In the genomic region with DNA sequence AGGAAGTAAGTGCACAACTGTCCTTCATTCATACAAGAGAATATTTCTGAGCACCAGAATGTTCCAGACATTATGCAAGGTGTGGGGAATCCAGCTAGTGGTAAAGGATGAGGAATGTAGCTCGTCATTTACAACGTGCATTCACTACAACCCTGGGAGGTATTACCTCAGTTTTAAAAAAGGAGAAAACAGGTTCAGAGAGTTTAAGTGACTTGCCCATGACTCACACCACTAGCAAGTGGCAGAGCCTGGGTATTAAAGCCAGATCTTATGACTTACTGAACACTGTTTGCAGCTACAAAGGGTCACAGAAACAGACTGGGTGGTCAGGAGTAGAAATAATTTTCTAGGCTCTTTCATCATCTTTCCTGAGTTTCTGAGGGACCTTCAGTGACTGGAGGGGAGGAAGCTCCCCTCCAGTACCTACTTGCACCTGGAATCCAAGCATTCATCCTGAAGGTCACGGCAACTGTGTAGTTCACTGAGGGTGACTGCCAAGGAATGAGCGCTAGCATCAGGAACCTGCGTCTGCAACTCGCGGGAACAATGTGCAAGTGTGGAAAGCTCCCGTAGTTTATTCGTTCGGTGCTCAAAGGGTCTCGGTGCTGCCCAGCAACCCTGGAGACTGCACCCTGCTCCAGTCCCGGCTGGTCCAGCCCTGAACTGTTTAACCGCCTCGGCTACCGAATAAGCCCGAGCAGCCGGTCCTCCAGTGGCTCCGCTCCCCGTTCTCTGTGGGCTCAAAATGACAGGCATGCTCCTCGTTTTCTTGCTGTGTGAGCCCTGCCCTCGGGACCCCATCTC, we compare ENCODE assay signal across 9 cellular contexts. TPM values are rescaled to one million over a fixed set of nuclear protein-coding genes. Genes with fewer than 3 reads are reported as not detected.
DNase-seq lines count a peak whose midpoint lies in the region; ATAC-seq, FAIRE-seq and TF ChIP-seq lines count a peak whose summit lies in the region.
"Had no signal": no experiment of that assay in that cellular context is flagged by ENCODE, and none has a peak within 500 bp of the region (broad histone marks: within the 10 kb centered on the region; RNA-seq: fewer than 3 reads in every experiment).

No MANE protein-coding gene starts in this region.

- no peaks in the 10 kb centered on the region for H3K9me3 Mint-ChIP-seq in activated CD8-positive, alpha-beta memory T cell treated with anti-CD3 and anti-CD28 coated beads, Interleukin-2, amount 10 ng/mL, durations not matched to agents 7 days and 5 days (ENCODE audit: low read depth)

- H3K36me3 ChIP-seq in endothelial cell of umbilical vein (ENCODE audit: control insufficient read depth in 2 of 2, extremely low read depth in 1 of 2, insufficient read depth in 2 of 2, low read length in 2 of 2) (peaks cover 3 to 8% of the 10 kb centered on the region in 2 experiments), muscle layer of colon (ENCODE audit: insufficient read depth, low read length) (peaks cover 26% of the 10 kb centered on the region)

- intact Hi-C loops in endothelial cell of umbilical vein (cut with micrococcal nuclease) = loop anchor here (1.0 to 2.0 kb wide), 4 partner anchors 45 to 200 kb away; partner anchors contain the start of genes IFT172, NRBP1 and ZNF512

- no peaks in the 10 kb centered on the region for H3K9me1 ChIP-seq in endothelial cell of umbilical vein (replicated peaks; ENCODE audit: control insufficient read depth, extremely low read depth, insufficient read depth, low read length)

- H3K4me3 ChIP-seq in endothelial cell of umbilical vein (replicated peaks in 1 of 3; ENCODE audit: insufficient read depth in 1 of 3, low read depth in 1 of 3, low read length in 3 of 3) = peak overlapping the region; percentile 9 to 98 (median 98)
- H3K4me3 ChIP-seq in muscle layer of colon (ENCODE audit: low read depth in 1 of 2, low read length in 2 of 2) = peak overlapping the region; percentile 60 to 99

- DNase-seq in activated CD8-positive, alpha-beta memory T cell treated with anti-CD3 and anti-CD28 coated beads, Interleukin-2, amount 10 ng/mL, durations not matched to agents 7 days and 5 days = no peak
- no peak for DNase-seq in activated CD8-positive, alpha-beta memory T cell treated with anti-CD3 and anti-CD28 coated beads, Interleukin-2, amount 50 U/mL, for 48 hours
- DNase-seq in OCI-M1 (lab: John Stamatoyannopoulos, UW) = peak; percentile 37
- DNase-seq in endothelial cell of umbilical vein (ENCODE audit: low read depth, low spot score) = peak; percentile 60
- DNase-seq in NCI-H1436 (lab: John Stamatoyannopoulos, UW) = no peak
- no peak for DNase-seq in SK-N-DZ (ENCODE audit: low spot score)

- H3K4me1 Mint-ChIP-seq in activated CD8-positive, alpha-beta memory T cell treated with anti-CD3 and anti-CD28 coated beads, Interleukin-2, amount 10 ng/mL, durations not matched to agents 7 days and 5 days = peaks cover 38% of the 10 kb centered on the region

- TF ChIP-seq CTCF in endothelial cell of umbilical vein (IDR thresholded peaks at IDR 0.05; ENCODE audit: extremely low read depth in 1 of 2, insufficient read depth in 1 of 2, low read depth in 1 of 2, low read length in 2 of 2) = no peak

- peaks cover 33% of the 10 kb centered on the region for H3K36me3 Mint-ChIP-seq in activated CD8-positive, alpha-beta memory T cell treated with anti-CD3 and anti-CD28 coated beads, Interleukin-2, amount 10 ng/mL, durations not matched to agents 7 days and 5 days

- peak; percentile 63 for FAIRE-seq in endothelial cell of umbilical vein (lab: Jason Lieb, UNC)
- FAIRE-seq: islet of Langerhans had no signal

- peak; percentile 55 for ATAC-seq in activated CD8-positive, alpha-beta memory T cell treated with anti-CD3 and anti-CD28 coated beads, Interleukin-2, amount 10 ng/mL, durations not matched to agents 7 days and 5 days
- peak; percentile 24 for ATAC-seq in HG02798 (IDR thresholded peaks at IDR 0.05; ENCODE audit: poor library complexity, unreplicated experiment)

- CTCF ChIA-PET in activated CD8-positive, alpha-beta memory T cell treated with anti-CD3 and anti-CD28 coated beads, Interleukin-2, amount 10 ng/mL, durations not matched to agents 7 days and 5 days (lab: Charles Lee) = interaction anchor here (1.1 to 1.5 kb wide), 6 partner anchors 11 to 243 kb away, joined by 3 to 9 read pairs (median 4); partner anchors contain the start of gene PPM1G
- CTCF ChIA-PET in endothelial cell of umbilical vein (lab: Charles Lee) = interaction anchor here (1.0 to 2.4 kb wide), 2 partner anchors 10 to 55 kb away, joined by 3 to 14 read pairs; no protein-coding TSS in a partner anchor

- H3K27ac Mint-ChIP-seq in activated CD8-positive, alpha-beta memory T cell treated with anti-CD3 and anti-CD28 coated beads, Interleukin-2, amount 10 ng/mL, durations not matched to agents 7 days and 5 days = no peak overlapping the region

- H3K27ac ChIP-seq in endothelial cell of umbilical vein (ENCODE audit: insufficient read depth, low read depth, low read length) = peak overlapping the region; percentile 69
- peak overlapping the region; percentile 12 for H3K27ac ChIP-seq in muscle layer of colon (ENCODE audit: low read depth, low read length)

- H3K27me3 Mint-ChIP-seq in activated CD8-positive, alpha-beta memory T cell treated with anti-CD3 and anti-CD28 coated beads, Interleukin-2, amount 10 ng/mL, durations not matched to agents 7 days and 5 days = no peaks in the 10 kb centered on the region

- peak overlapping the region; percentile 95 for H2AFZ ChIP-seq in endothelial cell of umbilical vein (ENCODE audit: low read depth, low read length)

- TF ChIP-seq POLR2A in endothelial cell of umbilical vein (IDR thresholded peaks at IDR 0.05; ENCODE audit: low read depth, low read length) = no peak

- peaks cover 10% of the 10 kb centered on the region for H3K79me2 ChIP-seq in endothelial cell of umbilical vein (ENCODE audit: control insufficient read depth, insufficient read depth, low read length)

- no TSS peak for BruUV-seq in endothelial cell of umbilical vein (replicated peaks; lab: Mats Ljungman, UMichigan)

- POLR2A ChIA-PET in endothelial cell of umbilical vein (lab: Charles Lee) = interaction anchor here (0.6 kb wide), 1 partner anchor 21 kb away, joined by 4 read pairs; no protein-coding TSS in a partner anchor

- no peaks in the 10 kb centered on the region for H3K9me3 ChIP-seq in endothelial cell of umbilical vein (replicated peaks; ENCODE audit: control insufficient read depth, insufficient read depth, low read length)
- H3K9me3 ChIP-seq in muscle layer of colon (ENCODE audit: low read length) = no peaks in the 10 kb centered on the region

- no peak overlapping the region for H3K4me3 Mint-ChIP-seq in activated CD8-positive, alpha-beta memory T cell treated with anti-CD3 and anti-CD28 coated beads, Interleukin-2, amount 10 ng/mL, durations not matched to agents 7 days and 5 days

- dilution Hi-C loops in endothelial cell of umbilical vein (cut with MboI; ENCODE audit: extremely low pct_ligation_motif_present, low sequenced_read_pairs) = no loop called here

- H3K4me1 ChIP-seq in endothelial cell of umbilical vein (ENCODE audit: control insufficient read depth, extremely low read depth, insufficient read depth, low read length) (peaks cover 27% of the 10 kb centered on the region), muscle layer of colon (ENCODE audit: insufficient read depth, low read length) (peaks cover 12% of the 10 kb centered on the region)

- H4K20me1 ChIP-seq in endothelial cell of umbilical vein (replicated peaks; ENCODE audit: control insufficient read depth, extremely low read depth, insufficient read depth, low read length) = no peaks in the 10 kb centered on the region

- peak overlapping the region; percentile 99 for H3K4me2 ChIP-seq in endothelial cell of umbilical vein (ENCODE audit: insufficient read depth, low read length)

- H3K9ac ChIP-seq in endothelial cell of umbilical vein (replicated peaks; ENCODE audit: extremely low read depth, insufficient read depth, low read length) = peak overlapping the region; percentile 95
- peak overlapping the region; percentile 82 for H3K9ac ChIP-seq in muscle layer of colon (ENCODE audit: low read length)

- H3K27me3 ChIP-seq in endothelial cell of umbilical vein (ENCODE audit: control insufficient read depth in 2 of 2, insufficient read depth in 2 of 2, low read length in 2 of 2) (no peaks in the 10 kb centered on the region), muscle layer of colon (ENCODE audit: control insufficient read depth in 1 of 2, insufficient read depth in 2 of 2, low read length in 2 of 2) (no peaks in the 10 kb centered on the region)

RNA-seq across cellular contexts. Expression of gene CCDC121, which starts 0.6 kb away (rescaled TPM):
- total RNA-seq in activated CD8-positive, alpha-beta memory T cell treated with anti-CD3 and anti-CD28 coated beads, Interleukin-2, amount 10 ng/mL, durations not matched to agents 7 days and 5 days = 1 to 10 TPM in 1 of 2 experiments, under 1 TPM in 1; 0.98 to 1.5 TPM
- 1.7 and 3.3 TPM in 2 replicates for total RNA-seq in endothelial cell of umbilical vein
- polyA plus RNA-seq in endothelial cell of umbilical vein = 0.92 and 1.2 TPM in 2 replicates
- 1.4 and 1.5 TPM in 2 replicates for polyA plus RNA-seq in endothelial cell of umbilical vein (2011; cell fraction: cytosol; rRNA removed)
- polyA plus RNA-seq in endothelial cell of umbilical vein (2011; cell fraction: nucleus; rRNA removed) = 1.4 and 1.8 TPM in 2 replicates
- polyA plus RNA-seq in endothelial cell of umbilical vein (2012) = 2.2 and 2.7 TPM in 2 replicates
- 0.79 and 0.95 TPM in 2 replicates for polyA minus RNA-seq in endothelial cell of umbilical vein
- 1.0 TPM for polyA minus RNA-seq in endothelial cell of umbilical vein (2011; cell fraction: cytosol; rRNA and poly(A)+ RNA removed)
- 0.96 and 1.0 TPM in 2 replicates for polyA minus RNA-seq in endothelial cell of umbilical vein (2011; cell fraction: nucleus; rRNA and poly(A)+ RNA removed)
- 3.9 and 4.6 TPM in 2 replicates for polyA plus RNA-seq in SK-N-DZ (2014; cell fraction: cytosol; rRNA removed)
- polyA plus RNA-seq in SK-N-DZ (2014; cell fraction: nucleus; rRNA removed) = 3.8 and 4.4 TPM in 2 replicates

RNA-seq across cellular contexts. Expression of gene GPN1, which starts 0.7 kb away (rescaled TPM):
- total RNA-seq in activated CD8-positive, alpha-beta memory T cell treated with anti-CD3 and anti-CD28 coated beads, Interleukin-2, amount 10 ng/mL, durations not matched to agents 7 days and 5 days = 10 to 100 TPM; 36.9 to 50.9 TPM
- 41.5 and 45.5 TPM in 2 replicates for total RNA-seq in endothelial cell of umbilical vein
- polyA plus RNA-seq in endothelial cell of umbilical vein = 33.2 and 35.4 TPM in 2 replicates
- 49.3 and 49.6 TPM in 2 replicates for polyA plus RNA-seq in endothelial cell of umbilical vein (2011; cell fraction: cytosol; rRNA removed)
- polyA plus RNA-seq in endothelial cell of umbilical vein (2011; cell fraction: nucleus; rRNA removed) = 28.9 and 36.3 TPM in 2 replicates
- 56.4 and 68.4 TPM in 2 replicates for polyA plus RNA-seq in endothelial cell of umbilical vein (2012)
- 52.5 and 60.8 TPM in 2 replicates for polyA minus RNA-seq in endothelial cell of umbilical vein
- polyA minus RNA-seq in endothelial cell of umbilical vein (2011; cell fraction: cytosol; rRNA and poly(A)+ RNA removed) = 35.8 TPM
- polyA minus RNA-seq in endothelial cell of umbilical vein (2011; cell fraction: nucleus; rRNA and poly(A)+ RNA removed) = 25.2 and 33.6 TPM in 2 replicates
- polyA plus RNA-seq in SK-N-DZ (2014; cell fraction: cytosol; rRNA removed) = 38.1 and 42.3 TPM in 2 replicates
- polyA plus RNA-seq in SK-N-DZ (2014; cell fraction: nucleus; rRNA removed) = 17.4 and 24.7 TPM in 2 replicates

RNA-seq across cellular contexts. Expression of gene SUPT7L, which starts 35.2 kb away (rescaled TPM):
- total RNA-seq in activated CD8-positive, alpha-beta memory T cell treated with anti-CD3 and anti-CD28 coated beads, Interleukin-2, amount 10 ng/mL, durations not matched to agents 7 days and 5 days = 10 to 100 TPM; 34.8 to 39.7 TPM
- 30.2 and 30.3 TPM in 2 replicates for total RNA-seq in endothelial cell of umbilical vein
- polyA plus RNA-seq in endothelial cell of umbilical vein = 39.3 and 44.5 TPM in 2 replicates
- polyA plus RNA-seq in endothelial cell of umbilical vein (2011; cell fraction: cytosol; rRNA removed) = 39.4 and 41.5 TPM in 2 replicates
- 106 and 122 TPM in 2 replicates for polyA plus RNA-seq in endothelial cell of umbilical vein (2011; cell fraction: nucleus; rRNA removed)
- 31.9 and 33.1 TPM in 2 replicates for polyA plus RNA-seq in endothelial cell of umbilical vein (2012)
- 41.6 and 42.7 TPM in 2 replicates for polyA minus RNA-seq in endothelial cell of umbilical vein
- polyA minus RNA-seq in endothelial cell of umbilical vein (2011; cell fraction: cytosol; rRNA and poly(A)+ RNA removed) = 25.1 TPM
- 43.5 and 53.4 TPM in 2 replicates for polyA minus RNA-seq in endothelial cell of umbilical vein (2011; cell fraction: nucleus; rRNA and poly(A)+ RNA removed)
- polyA plus RNA-seq in SK-N-DZ (2014; cell fraction: cytosol; rRNA removed) = 35.9 and 36.2 TPM in 2 replicates
- polyA plus RNA-seq in SK-N-DZ (2014; cell fraction: nucleus; rRNA removed) = 85.5 and 92.3 TPM in 2 replicates

RNA-seq across cellular contexts. Expression of gene SLC4A1AP, which starts 35.5 kb away (rescaled TPM):
- total RNA-seq in activated CD8-positive, alpha-beta memory T cell treated with anti-CD3 and anti-CD28 coated beads, Interleukin-2, amount 10 ng/mL, durations not matched to agents 7 days and 5 days = 10 to 100 TPM; 27.8 to 28.2 TPM
- 26.2 and 28.4 TPM in 2 replicates for total RNA-seq in endothelial cell of umbilical vein
- 9.1 and 9.5 TPM in 2 replicates for polyA plus RNA-seq in endothelial cell of umbilical vein
- 12.3 and 12.7 TPM in 2 replicates for polyA plus RNA-seq in endothelial cell of umbilical vein (2011; cell fraction: cytosol; rRNA removed)
- polyA plus RNA-seq in endothelial cell of umbilical vein (2011; cell fraction: nucleus; rRNA removed) = 15.3 and 19.2 TPM in 2 replicates
- polyA plus RNA-seq in endothelial cell of umbilical vein (2012) = 24.5 and 29.7 TPM in 2 replicates
- 5.1 and 6.2 TPM in 2 replicates for polyA minus RNA-seq in endothelial cell of umbilical vein
- polyA minus RNA-seq in endothelial cell of umbilical vein (2011; cell fraction: cytosol; rRNA and poly(A)+ RNA removed) = 11.2 TPM
- 9.2 and 9.6 TPM in 2 replicates for polyA minus RNA-seq in endothelial cell of umbilical vein (2011; cell fraction: nucleus; rRNA and poly(A)+ RNA removed)
- polyA plus RNA-seq in SK-N-DZ (2014; cell fraction: cytosol; rRNA removed) = 22.4 and 24.3 TPM in 2 replicates
- polyA plus RNA-seq in SK-N-DZ (2014; cell fraction: nucleus; rRNA removed) = 19.9 and 20.8 TPM in 2 replicates

RNA-seq across cellular contexts. Expression of gene ZNF512, which starts 45.3 kb away (rescaled TPM):
- total RNA-seq in activated CD8-positive, alpha-beta memory T cell treated with anti-CD3 and anti-CD28 coated beads, Interleukin-2, amount 10 ng/mL, durations not matched to agents 7 days and 5 days = 10 to 100 TPM; 32.8 to 39.5 TPM
- total RNA-seq in endothelial cell of umbilical vein = 28.0 and 37.0 TPM in 2 replicates
- polyA plus RNA-seq in endothelial cell of umbilical vein = 13.1 and 17.8 TPM in 2 replicates
- polyA plus RNA-seq in endothelial cell of umbilical vein (2011; cell fraction: cytosol; rRNA removed) = 22.7 and 22.9 TPM in 2 replicates
- 59.1 and 84.1 TPM in 2 replicates for polyA plus RNA-seq in endothelial cell of umbilical vein (2011; cell fraction: nucleus; rRNA removed)
- polyA plus RNA-seq in endothelial cell of umbilical vein (2012) = 31.8 and 38.2 TPM in 2 replicates
- 32.9 and 41.3 TPM in 2 replicates for polyA minus RNA-seq in endothelial cell of umbilical vein
- 5.6 TPM for polyA minus RNA-seq in endothelial cell of umbilical vein (2011; cell fraction: cytosol; rRNA and poly(A)+ RNA removed)
- polyA minus RNA-seq in endothelial cell of umbilical vein (2011; cell fraction: nucleus; rRNA and poly(A)+ RNA removed) = 15.8 and 33.9 TPM in 2 replicates
- polyA plus RNA-seq in SK-N-DZ (2014; cell fraction: cytosol; rRNA removed) = 59.0 and 72.9 TPM in 2 replicates
- polyA plus RNA-seq in SK-N-DZ (2014; cell fraction: nucleus; rRNA removed) = 62.1 and 68.9 TPM in 2 replicates

Comparison
In these comparisons a context has a peak if more than half of its experiments do, and no peak if none do; other contexts are left out.
1. DNase-seq: peak in OCI-M1 (single experiment) and endothelial cell of umbilical vein (single experiment); none in activated CD8-positive, alpha-beta memory T cell treated with anti-CD3 and anti-CD28 coated beads, Interleukin-2, amount 10 ng/mL, durations not matched to agents 7 days and 5 days (single experiment), activated CD8-positive, alpha-beta memory T cell treated with anti-CD3 and anti-CD28 coated beads, Interleukin-2, amount 50 U/mL, for 48 hours (single experiment), NCI-H1436 (single experiment) and SK-N-DZ (single experiment).